In the genomic region with DNA sequence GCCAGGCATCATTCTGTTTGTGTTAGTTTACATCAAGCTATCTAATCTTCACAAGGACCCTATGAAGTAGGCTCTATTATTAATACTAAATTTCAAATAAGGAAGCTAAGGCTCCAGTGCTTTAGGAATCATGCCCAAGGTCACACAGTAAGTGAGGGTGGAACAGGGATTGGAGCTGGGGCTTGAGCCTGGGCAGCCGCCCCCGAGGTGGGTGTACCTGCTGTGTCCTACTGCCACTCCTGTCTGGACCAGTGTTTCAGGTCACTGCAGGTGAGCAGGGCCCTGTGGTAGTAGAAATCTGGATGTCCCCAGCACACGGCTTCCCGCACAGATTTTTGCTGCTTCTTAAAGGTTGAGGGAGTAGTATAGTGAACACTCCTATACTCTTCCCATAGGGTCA, we compare ENCODE assay signal across 13 cellular contexts. TPM values are rescaled to one million over a fixed set of nuclear protein-coding genes. Genes with fewer than 3 reads are reported as not detected.
A peak's percentile ranks its signal among the peaks of the same experiment; 100 is the strongest.
DNase-seq lines count a peak whose midpoint lies in the region; TF ChIP-seq lines count a peak whose summit lies in the region.
"Had no signal": no experiment of that assay in that cellular context is flagged by ENCODE, and none has a peak within 500 bp of the region (broad histone marks: within the 10 kb centered on the region; RNA-seq: fewer than 3 reads in every experiment).

No MANE protein-coding gene starts in this region.

- H3K9me3 ChIP-seq in effector memory CD4-positive, alpha-beta T cell (ENCODE audit: control insufficient read depth, low read length): no peaks in the 10 kb centered on the region
- H3K9me3 ChIP-seq in osteoblast (ENCODE audit: low read depth, low read length) (no peaks in the 10 kb centered on the region), A673 (ENCODE audit: low read depth, low read length, poor library complexity, severe bottlenecking) (no peaks in the 10 kb centered on the region), GM23248 (ENCODE audit: low read depth) (no peaks in the 10 kb centered on the region)
- H3K9me3 ChIP-seq: BE2C, right lobe of liver, SJCRH30 had no signal

- POLR2A ChIA-PET in A673 (lab: Charles Lee; ENCODE audit: low non-redundant PET): no interaction called here

- H4K20me1 ChIP-seq in osteoblast (ENCODE audit: insufficient read depth, low read length): peaks cover 67% of the 10 kb centered on the region
- H4K20me1 ChIP-seq in GM23248 (ENCODE audit: insufficient read depth): no peaks in the 10 kb centered on the region

- H3K4me1 ChIP-seq in effector memory CD4-positive, alpha-beta T cell (ENCODE audit: control insufficient read depth, insufficient read depth, low read length, poor library complexity, severe bottlenecking): peaks cover 86% of the 10 kb centered on the region
- H3K4me1 ChIP-seq in osteoblast (ENCODE audit: insufficient read depth, low read length): peaks cover 11% of the 10 kb centered on the region
- H3K4me1 ChIP-seq in A673 (ENCODE audit: insufficient read depth, low read length, poor library complexity, severe bottlenecking): peaks cover 7% of the 10 kb centered on the region
- H3K4me1 ChIP-seq in GM23248 (ENCODE audit: insufficient read depth): no peaks in the 10 kb centered on the region; the same call in 1 of the 2 replicates

- H3K27ac ChIP-seq in C4-2B: peak overlapping the region; percentile 64
- H3K27ac ChIP-seq in effector memory CD4-positive, alpha-beta T cell (ENCODE audit: insufficient read depth, low read length, poor library complexity, severe bottlenecking): peak overlapping the region; percentile 29
- no peak overlapping the region for H3K27ac ChIP-seq in osteoblast (ENCODE audit: low read depth, low read length)
- no peak overlapping the region for H3K27ac ChIP-seq in A673 (ENCODE audit: low read depth, low read length, poor library complexity, severe bottlenecking)
- H3K27ac ChIP-seq in GM23248: no peak overlapping the region
- H3K27ac ChIP-seq: SJCRH30 had no signal

- no peak overlapping the region for H2AFZ ChIP-seq in osteoblast (ENCODE audit: low read length)
- H2AFZ ChIP-seq in GM23248: no peak overlapping the region

- in situ Hi-C loops in G401 (cut with HindIII; ENCODE audit: low sequenced_read_pairs): no loop called here
- in situ Hi-C loops in GM23248 (cut with MboI): no loop called here

- CTCF ChIA-PET in A673 (lab: Charles Lee): no interaction called here

- H3K4me2 ChIP-seq in osteoblast (ENCODE audit: insufficient read depth, low read length): no peak overlapping the region
- H3K4me2 ChIP-seq in GM23248 (ENCODE audit: unreplicated experiment): no peak overlapping the region

- BruUV-seq in A673 (replicated peaks; lab: Mats Ljungman, UMichigan): no TSS peak

- H3K36me3 ChIP-seq in effector memory CD4-positive, alpha-beta T cell (ENCODE audit: control insufficient read depth, insufficient read depth, low read length): peaks cover 4% of the 10 kb centered on the region
- H3K36me3 ChIP-seq in osteoblast (ENCODE audit: insufficient read depth, low read length) (no peaks in the 10 kb centered on the region), A673 (ENCODE audit: insufficient read depth, low read length, poor library complexity, severe bottlenecking) (no peaks in the 10 kb centered on the region), GM23248 (ENCODE audit: low read depth) (no peaks in the 10 kb centered on the region)
- H3K36me3 ChIP-seq: right lobe of liver, SJCRH30 had no signal

- DNase-seq in G401 (ENCODE audit: low spot score) (peak; percentile 23), osteoblast (ENCODE audit: insufficient read length, low spot score, missing footprints) (peak; percentile 29), A673 (ENCODE audit: low spot score) (no peak), A172 (ENCODE audit: low spot score) (no peak), GM23248 (no peak)
- DNase-seq in effector memory CD4-positive, alpha-beta T cell: no peak
- DNase-seq: NCI-H1436, NCI-H2227 treated with DMSO at 0.1 percent for 48 hours, right lobe of liver, SJCRH30, T1000 had no signal

- H3K27me3 ChIP-seq in effector memory CD4-positive, alpha-beta T cell (replicated peaks; ENCODE audit: control insufficient read depth, insufficient read depth, low read length, poor library complexity, severe bottlenecking): no peaks in the 10 kb centered on the region
- H3K27me3 ChIP-seq in osteoblast (ENCODE audit: insufficient read depth, low read length) (no peaks in the 10 kb centered on the region), A673 (replicated peaks; ENCODE audit: insufficient read depth, low read depth, low read length, poor library complexity) (no peaks in the 10 kb centered on the region), GM23248 (replicated peaks; ENCODE audit: insufficient read depth) (no peaks in the 10 kb centered on the region)
- H3K27me3 ChIP-seq: BE2C, right lobe of liver, SJCRH30 had no signal

- H3K9ac ChIP-seq in GM23248: no peak overlapping the region

- intact Hi-C loops in A673 (cut with micrococcal nuclease; ENCODE audit: unreplicated experiment): no loop called here

- H3K9me2 ChIP-seq in GM23248 (ENCODE audit: insufficient read depth): no peaks in the 10 kb centered on the region

- peaks cover 96% of the 10 kb centered on the region for H3K79me2 ChIP-seq in osteoblast (ENCODE audit: insufficient read depth, low read length)
- H3K79me2 ChIP-seq in GM23248 (ENCODE audit: insufficient read depth): peaks cover 99% of the 10 kb centered on the region

- peaks cover 8% of the 10 kb centered on the region; the same call in 1 of the 2 replicates for H3F3A ChIP-seq in GM23248 (ENCODE audit: insufficient read depth)

- 83 to 89% methylated on average over 4 of the region's 4 CpGs for WGBS in GM23248 (ENCODE audit: low coverage in 1 of 2, low lambda C conversion rate in 2 of 2, missing lambda C conversion rate in 2 of 2), 2 experiments

- TF ChIP-seq CTCF in C4-2B (conservative IDR thresholded peaks at IDR 0.05) (no peak), osteoblast (IDR thresholded peaks at IDR 0.05; ENCODE audit: extremely low read depth, low read depth, low read length) (no peak), A673 (conservative IDR thresholded peaks at IDR 0.05; ENCODE audit: low read depth, low read length) (no peak)

- no peak overlapping the region for H3K4me3 ChIP-seq in effector memory CD4-positive, alpha-beta T cell (ENCODE audit: insufficient read depth, low read depth, low read length, poor library complexity, severe bottlenecking)
- H3K4me3 ChIP-seq in osteoblast (ENCODE audit: insufficient read depth, low read length) (no peak overlapping the region), A673 (ENCODE audit: low read depth, low read length, poor library complexity, severe bottlenecking) (no peak overlapping the region), GM23248 (no peak overlapping the region)
- H3K4me3 ChIP-seq: right lobe of liver, SJCRH30 had no signal

RNA-seq across cellular contexts. Expression of gene KLF13, which starts 6.5 kb away (rescaled TPM):
- 7.6 and 14.2 TPM in 2 replicates for total RNA-seq in G401 (2014; rRNA removed; shearing (Covaris generic))
- total RNA-seq in osteoblast (53.3 and 58.6 TPM in 2 replicates), A673 (2021) (22.1 and 23.5 TPM in 2 replicates)
- 19.6 and 27.9 TPM in 2 replicates for total RNA-seq in A172 (2014; rRNA removed; shearing (Covaris generic))
- 27.8 and 38.9 TPM in 2 replicates for total RNA-seq in GM23248 (2014; rRNA removed; shearing (Covaris generic))
- polyA plus RNA-seq in GM23248 (2016; fragmentation: Nextera tagmentation; extraction: Ambion mirVana): 8.0 and 9.1 TPM in 2 replicates

Comparison
In these comparisons a context has a peak if more than half of its experiments do, and no peak if none do; other contexts are left out.
1. H3K27ac ChIP-seq: peak in C4-2B (single experiment) and effector memory CD4-positive, alpha-beta T cell (single experiment); none in osteoblast (single experiment), A673 (single experiment) and GM23248 (single experiment).
2. DNase-seq: peak in G401 (single experiment) and osteoblast (single experiment); none in effector memory CD4-positive, alpha-beta T cell (0 of 3), A673 (single experiment), A172 (single experiment) and GM23248 (single experiment).